28 cellular contexts compared by ENCODE assay signal in the genomic region with DNA sequence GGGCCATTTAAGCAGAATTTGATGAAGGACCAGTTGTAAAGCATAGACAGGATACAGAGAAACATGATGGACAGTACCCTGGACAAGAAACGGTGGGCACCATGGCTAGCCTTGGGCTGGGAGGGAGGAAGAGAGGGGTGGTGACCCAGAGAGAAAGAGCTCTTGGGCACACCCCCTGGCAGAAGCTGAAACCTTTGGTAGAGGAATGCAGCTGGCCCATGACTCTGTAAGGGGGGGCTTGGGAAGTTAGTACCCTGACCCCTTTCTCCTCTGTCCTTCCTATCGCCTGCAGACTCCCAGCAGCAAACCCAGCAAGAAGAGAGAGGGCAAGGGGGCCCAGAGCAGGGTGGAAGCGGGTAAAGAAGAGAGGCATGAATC.
"Had no signal": no experiment of that assay in that cellular context is flagged by ENCODE, and none has a peak within 500 bp of the region (broad histone marks: within the 10 kb centered on the region; RNA-seq: fewer than 3 reads in every experiment).

No MANE protein-coding gene starts in this region.

- H3K4me1 ChIP-seq: colonic mucosa, left ventricle myocardium inferior had no signal

- H3K27ac ChIP-seq: colonic mucosa, epithelial cell of prostate, esophagus squamous epithelium, heart right ventricle, left ventricle myocardium inferior, skin epidermis, testis, transverse colon, VCaP had no signal

- H3K9me3 ChIP-seq: colonic mucosa, esophagus squamous epithelium, heart right ventricle, left ventricle myocardium inferior, mucosa of descending colon, testis, transverse colon had no signal

- H3K4me3 ChIP-seq: colonic mucosa, esophagus squamous epithelium, heart right ventricle, left ventricle myocardium inferior, lung, mucosa of descending colon, skin epidermis, testis, transverse colon had no signal

- ATAC-seq: activated CD4-positive, CD25-positive, alpha-beta regulatory T cell treated with anti-CD3 and anti-CD28 coated beads, Interleukin-2, amount 50 U/mL, for 24 hours; heart right ventricle; sciatic nerve; stimulated activated naive CD8-positive, alpha-beta T cell treated with anti-CD3 and anti-CD28 coated beads, Interleukin-15, Interleukin-2, amounts not matched to agents 100 U/mL and 50 U/mL, for 24 hours had no signal

- DNase-seq: activated CD4-positive, alpha-beta T cell treated with anti-CD3 and anti-CD28 coated beads for 48 hours; activated CD4-positive, alpha-beta T cell treated with anti-CD3 and anti-CD28 coated beads, Interleukin-2, amount 50 U/mL, for 48 hours; activated CD8-positive, alpha-beta memory T cell treated with anti-CD3 and anti-CD28 coated beads for 24 hours; activated effector memory CD4-positive, alpha-beta T cell treated with Interleukin-2 at 50 U/mL for 16 hours; activated naive CD4-positive, alpha-beta T cell treated with Interleukin-2 at 50 U/mL for 16 hours; anterior cingulate cortex; cerebellar nuclear complex; effector CD8-positive, alpha-beta T cell; esophagus squamous epithelium; foreskin melanocyte; heart right ventricle; kidney glomerular epithelial cell; left ventricle myocardium inferior; occipital lobe; posterior cingulate gyrus; stimulated activated CD4-positive, alpha-beta T cell treated with anti-CD3 and anti-CD28 coated beads, Interleukin-12 subunit alpha, Interleukin-12 subunit beta, amount 100 ng/mL, for 4 hours; stimulated activated CD4-positive, alpha-beta T cell treated with anti-CD3 and anti-CD28 coated beads, Interleukin-4, amount 100 ng/mL, for 1 hour; stimulated activated naive CD8-positive, alpha-beta T cell treated with anti-CD3 and anti-CD28 coated beads, Interleukin-15, Interleukin-2, amounts not matched to agents 100 U/mL and 50 U/mL, for 24 hours; testis had no signal

- H3K36me3 ChIP-seq: colonic mucosa, left ventricle myocardium inferior, transverse colon had no signal

- H3K27me3 ChIP-seq: colonic mucosa, esophagus squamous epithelium, heart right ventricle, testis, transverse colon had no signal
